Comparison of ENCODE assay signal across 34 cellular contexts in the genomic region with DNA sequence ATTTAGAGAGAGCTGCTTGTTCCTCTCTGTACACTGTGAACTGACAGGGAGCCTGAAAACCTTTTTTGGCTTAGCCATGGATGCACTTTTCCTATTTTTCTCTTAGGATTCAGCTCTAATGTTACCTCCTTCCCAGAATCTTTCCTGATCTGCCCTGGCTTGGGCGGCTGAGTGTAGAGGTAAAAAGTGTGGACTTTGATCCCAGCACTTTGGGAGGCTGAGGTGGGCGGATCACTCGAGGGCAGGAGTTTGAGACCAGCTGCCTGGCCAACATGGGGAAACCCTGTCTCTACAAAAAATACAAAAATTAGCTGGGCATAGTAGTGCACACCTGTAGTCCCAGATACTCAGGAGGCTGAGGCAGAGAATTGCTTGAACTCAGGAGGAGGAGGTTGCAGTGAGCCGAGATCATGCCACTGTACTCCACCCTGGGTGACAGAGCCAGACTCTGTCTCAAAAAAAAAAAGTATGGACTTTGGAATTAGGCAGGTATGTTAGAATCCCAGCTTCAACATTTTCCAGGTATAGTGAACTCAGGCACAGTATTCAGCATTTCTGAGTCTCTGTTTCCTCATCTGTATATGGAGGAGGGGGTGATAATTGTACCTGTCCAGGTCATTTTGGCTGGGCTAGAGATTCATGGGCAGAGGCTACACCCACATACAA.
"Had no signal": no experiment of that assay in that cellular context is flagged by ENCODE, and none has a peak within 500 bp of the region (broad histone marks: within the 10 kb centered on the region; RNA-seq: fewer than 3 reads in every experiment).

No MANE protein-coding gene starts in this region.

- H3K9me3 ChIP-seq: adrenal gland, body of pancreas had no signal

- H3K27ac ChIP-seq: adrenal gland, body of pancreas, brain microvascular endothelial cell, breast epithelium, VCaP had no signal

- FAIRE-seq: astrocyte, TTC549 had no signal

- H3K36me3 ChIP-seq: adrenal gland, brain microvascular endothelial cell, breast epithelium had no signal

- H3K4me3 ChIP-seq: adrenal gland, body of pancreas, breast epithelium had no signal

- H3K4me1 ChIP-seq: adrenal gland, body of pancreas, breast epithelium had no signal

- H3K27me3 ChIP-seq: adrenal gland, body of pancreas, brain microvascular endothelial cell, breast epithelium had no signal

- DNase-seq: activated B cell treated with CpG ODN at 0.5 μM for 24 hours; activated CD4-positive, alpha-beta memory T cell treated with anti-CD3 and anti-CD28 coated beads for 36 hours; activated CD4-positive, alpha-beta T cell treated with anti-CD3 and anti-CD28 coated beads for 4 hours; activated CD4-positive, alpha-beta T cell treated with anti-CD3 and anti-CD28 coated beads, Interleukin-2, amount 10 ng/mL, durations not matched to agents 24 days and 14 days; activated CD4-positive, alpha-beta T cell treated with anti-CD3 and anti-CD28 coated beads, Interleukin-2, amount 50 U/mL, for 1 hour; activated CD4-positive, alpha-beta T cell treated with anti-CD3 and anti-CD28 coated beads, Interleukin-2, amount 50 U/mL, for 4 hours; activated CD4-positive, CD25-positive, alpha-beta regulatory T cell treated with anti-CD3 and anti-CD28 coated beads, Interleukin-2, amount 50 U/mL, for 72 hours; activated CD8-positive, alpha-beta memory T cell treated with anti-CD3 and anti-CD28 coated beads, Interleukin-2, amount 50 U/mL, for 4 hours; activated CD8-positive, alpha-beta T cell treated with anti-CD3 and anti-CD28 coated beads for 36 hours; activated effector memory CD4-positive, alpha-beta T cell treated with anti-CD3 and anti-CD28 coated beads, Interleukin-2, amount 50 U/mL, for 16 hours; activated gamma-delta T cell treated with Interleukin-2 at 50 U/mL for 16 hours; activated naive CD4-positive, alpha-beta T cell; activated naive CD4-positive, alpha-beta T cell treated with anti-CD3 and anti-CD28 coated beads for 36 hours; activated naive CD4-positive, alpha-beta T cell treated with anti-CD3 and anti-CD28 coated beads, Interleukin-2, amount 50 U/mL, for 16 hours; activated naive CD8-positive, alpha-beta T cell treated with anti-CD3 and anti-CD28 coated beads for 36 hours; activated T-cell treated with anti-CD3 and anti-CD28 coated beads for 4 hours; activated T-cell treated with anti-CD3 and anti-CD28 coated beads, Interleukin-2, amount 50 U/mL, for 1 hour; activated T-cell treated with anti-CD3 and anti-CD28 coated beads, Interleukin-2, amount 50 U/mL, for 4 hours; activated T-cell treated with anti-CD3 and anti-CD28 coated beads, Interleukin-2, amount 50 U/mL, for 72 hours; adrenal gland; amniotic stem cell; aorta; body of pancreas; brain microvascular endothelial cell; central memory CD4-positive, alpha-beta T cell; T-helper 1 cell; T-helper 2 cell; T-helper 9 cell had no signal

- ATAC-seq: activated CD8-positive, alpha-beta T cell treated with anti-CD3 and anti-CD28 coated beads for 36 hours; activated naive CD4-positive, alpha-beta T cell treated with anti-CD3 and anti-CD28 coated beads, Interleukin-2, amount 50 U/mL, for 72 hours; activated T-cell treated with anti-CD3 and anti-CD28 coated beads, Interleukin-2, amount 50 U/mL, for 4 hours; activated T-cell treated with anti-CD3 and anti-CD28 coated beads, Interleukin-2, amount 50 U/mL, for 72 hours; activated T-helper 17 cell treated with anti-CD3 and anti-CD28 coated beads, Interleukin-2, amount 50 U/mL, for 72 hours; body of pancreas had no signal
